Comparison of ENCODE assay signal across 14 cellular contexts in genomic region chr2:199431748-199432213, GRCh38. TPM values are rescaled to one million over a fixed set of nuclear protein-coding genes. Genes with fewer than 3 reads are reported as not detected.
A peak's percentile ranks its signal among the peaks of the same experiment; 100 is the strongest.
DNase-seq lines count a peak whose midpoint lies in the region; ATAC-seq and TF ChIP-seq lines count a peak whose summit lies in the region.
"Had no signal": no experiment of that assay in that cellular context is flagged by ENCODE, and none has a peak within 500 bp of the region (broad histone marks: within the 10 kb centered on the region; RNA-seq: fewer than 3 reads in every experiment).

No MANE protein-coding gene starts in this region.

- no peak overlapping the region for H3K14ac ChIP-seq in H9 (ENCODE audit: insufficient read depth, low read length)

- TF ChIP-seq CTCF in H9 (conservative IDR thresholded peaks at IDR 0.05) (no peak), neural crest cell (conservative IDR thresholded peaks at IDR 0.05) (no peak)

- peaks cover 0 to 7% (median 0%) of the 10 kb centered on the region in 3 experiments; a peak in 1 of 7 replicates for H3K36me3 Mint-ChIP-seq in H9 (ENCODE audit: insufficient read depth in 1 of 3, low read depth in 3 of 3)
- no peaks in the 10 kb centered on the region for H3K36me3 Mint-ChIP-seq in neural crest cell (ENCODE audit: low read depth)
- H3K36me3 Mint-ChIP-seq in activated CD8-positive, alpha-beta memory T cell treated with anti-CD3 and anti-CD28 coated beads, Interleukin-2, amount 10 ng/mL, durations not matched to agents 7 days and 5 days, result no peaks in the 10 kb centered on the region

- no peak overlapping the region for H4K8ac ChIP-seq in H9 (replicated peaks; ENCODE audit: insufficient read length, low read depth, low read length)

- H3K4me2 ChIP-seq in H9 (ENCODE audit: insufficient read depth, insufficient read length, low read length), result peak overlapping the region; percentile 69

- H3K79me2 ChIP-seq in H9 (ENCODE audit: insufficient read depth, low read length), result no peaks in the 10 kb centered on the region

- H2AFZ ChIP-seq in H9 (ENCODE audit: low read length), result no peak overlapping the region

- no peaks in the 10 kb centered on the region for H3K27me3 ChIP-seq in H9 (ENCODE audit: insufficient read depth, low read length)
- H3K27me3 ChIP-seq: transverse colon had no signal

- H2BK20ac ChIP-seq in H9 (ENCODE audit: low read depth, low read length, poor library complexity, severe bottlenecking), result no peak overlapping the region

- H2BK12ac ChIP-seq in H9 (ENCODE audit: insufficient read length, low read depth, low read length), result no peak overlapping the region

- peak overlapping the region in 1 of 3 experiments; percentile 92; a peak in 3 of 7 replicates for H3K27ac Mint-ChIP-seq in H9
- H3K27ac Mint-ChIP-seq in neural crest cell (ENCODE audit: unreplicated experiment), result no peak overlapping the region
- H3K27ac Mint-ChIP-seq in activated CD8-positive, alpha-beta memory T cell treated with anti-CD3 and anti-CD28 coated beads, Interleukin-2, amount 10 ng/mL, durations not matched to agents 7 days and 5 days, result no peak overlapping the region
- H3K27ac Mint-ChIP-seq: activated CD4-positive, alpha-beta T cell treated with anti-CD3 and anti-CD28 coated beads for 36 hours; activated T-cell treated with anti-CD3 and anti-CD28 coated beads, Interleukin-2, amount 50 U/mL, for 72 hours had no signal

- no CpG with 5 or more reads among the region's 11 CpGs for WGBS in H9 (ENCODE audit: extremely low coverage, insufficient read length, low lambda C conversion rate)

- H3T11ph ChIP-seq in H9 (ENCODE audit: low read length), result no peak overlapping the region

- H2BK15ac ChIP-seq in H9 (ENCODE audit: low read depth, low read length), result no peak overlapping the region

- DNase-seq in H9, result peak; percentile 61
- DNase-seq in NCI-H460 (ENCODE audit: extremely low read depth, low read depth), result peak; percentile 78
- DNase-seq in dermis microvascular lymphatic vessel endothelial cell (ENCODE audit: low read depth in 2 of 2), result peak; percentile 54 to 79
- DNase-seq in neural crest cell (ENCODE audit: low read depth, low spot score), result no peak
- DNase-seq in T1000 (lab: John Stamatoyannopoulos, UW), result no peak
- DNase-seq in activated CD8-positive, alpha-beta memory T cell treated with anti-CD3 and anti-CD28 coated beads, Interleukin-2, amount 10 ng/mL, durations not matched to agents 7 days and 5 days, result no peak
- DNase-seq in NCI-H526 treated with DMSO at 0.1 percent for 48 hours (lab: John Stamatoyannopoulos, UW), result no peak
- DNase-seq: activated CD4-positive, alpha-beta T cell treated with anti-CD3 and anti-CD28 coated beads for 36 hours; activated T-cell treated with anti-CD3 and anti-CD28 coated beads, Interleukin-2, amount 50 U/mL, for 72 hours; aorta; NK-92 treated with Interleukin-12 subunit alpha and Interleukin-12 subunit beta, amount 100 ng/mL, for 24 hours; stimulated activated CD8-positive, alpha-beta memory T cell treated with anti-CD3 and anti-CD28 coated beads, Interleukin-4, amount 100 ng/mL, for 48 hours; transverse colon had no signal

- no peak for ATAC-seq in activated CD8-positive, alpha-beta memory T cell treated with anti-CD3 and anti-CD28 coated beads, Interleukin-2, amount 10 ng/mL, durations not matched to agents 7 days and 5 days
- ATAC-seq in HG03039 (IDR thresholded peaks at IDR 0.05; ENCODE audit: unreplicated experiment), result no peak
- ATAC-seq: activated CD4-positive, alpha-beta T cell treated with anti-CD3 and anti-CD28 coated beads for 36 hours; activated T-cell treated with anti-CD3 and anti-CD28 coated beads, Interleukin-2, amount 50 U/mL, for 72 hours had no signal

- no peak overlapping the region for H2BK5ac ChIP-seq in H9 (ENCODE audit: insufficient read length, low read length)

- H3K23ac ChIP-seq in H9 (ENCODE audit: insufficient read length, low read depth, low read length), result no peak overlapping the region

- no peaks in the 10 kb centered on the region for H3K23me2 ChIP-seq in H9 (ENCODE audit: insufficient read length, low read depth, low read length, poor library complexity, severe bottlenecking)

- no peak overlapping the region for H4K5ac ChIP-seq in H9 (ENCODE audit: insufficient read length, low read depth, low read length)

- no peak overlapping the region for H3K18ac ChIP-seq in H9 (ENCODE audit: insufficient read length, low read depth, low read length)

- H3K4me1 Mint-ChIP-seq in H9, result peaks cover 24 to 40% of the 10 kb centered on the region in 2 experiments
- peaks cover 22% of the 10 kb centered on the region for H3K4me1 Mint-ChIP-seq in neural crest cell
- no peaks in the 10 kb centered on the region for H3K4me1 Mint-ChIP-seq in activated CD8-positive, alpha-beta memory T cell treated with anti-CD3 and anti-CD28 coated beads, Interleukin-2, amount 10 ng/mL, durations not matched to agents 7 days and 5 days
- H3K4me1 Mint-ChIP-seq: activated CD4-positive, alpha-beta T cell treated with anti-CD3 and anti-CD28 coated beads for 36 hours had no signal

- no peak overlapping the region for H4K91ac ChIP-seq in H9 (ENCODE audit: insufficient read length, low read depth, low read length)

- H3K27me3 Mint-ChIP-seq in H9 (ENCODE audit: low read depth), result no peaks in the 10 kb centered on the region
- no peaks in the 10 kb centered on the region for H3K27me3 Mint-ChIP-seq in neural crest cell (ENCODE audit: low read depth)
- peaks cover 4% of the 10 kb centered on the region for H3K27me3 Mint-ChIP-seq in activated CD8-positive, alpha-beta memory T cell treated with anti-CD3 and anti-CD28 coated beads, Interleukin-2, amount 10 ng/mL, durations not matched to agents 7 days and 5 days

- H2AK5ac ChIP-seq in H9 (ENCODE audit: insufficient read length, low read length), result no peak overlapping the region

- no peaks in the 10 kb centered on the region for H3K9me3 Mint-ChIP-seq in H9
- H3K9me3 Mint-ChIP-seq in neural crest cell, result no peaks in the 10 kb centered on the region
- no peaks in the 10 kb centered on the region for H3K9me3 Mint-ChIP-seq in activated CD8-positive, alpha-beta memory T cell treated with anti-CD3 and anti-CD28 coated beads, Interleukin-2, amount 10 ng/mL, durations not matched to agents 7 days and 5 days (ENCODE audit: low read depth)
- H3K9me3 Mint-ChIP-seq: activated T-cell treated with anti-CD3 and anti-CD28 coated beads, Interleukin-2, amount 50 U/mL, for 72 hours had no signal

- H3K4me1 ChIP-seq in H9 (ENCODE audit: insufficient read depth, low read length), result peaks cover 10% of the 10 kb centered on the region; the same call in 1 of the 2 replicates

- no peak overlapping the region for H3K9ac ChIP-seq in H9 (ENCODE audit: extremely low read depth, insufficient read length, low read length)

- no peaks in the 10 kb centered on the region for H3K79me1 ChIP-seq in H9 (ENCODE audit: insufficient read depth, low read depth, low read length, poor library complexity, severe bottlenecking)

- H3K4me3 Mint-ChIP-seq in H9 (peak overlapping the region; percentile 35 to 67), neural crest cell (peak overlapping the region; percentile 1)
- H3K4me3 Mint-ChIP-seq in activated CD8-positive, alpha-beta memory T cell treated with anti-CD3 and anti-CD28 coated beads, Interleukin-2, amount 10 ng/mL, durations not matched to agents 7 days and 5 days, result no peak overlapping the region
- H3K4me3 Mint-ChIP-seq: activated CD4-positive, alpha-beta T cell treated with anti-CD3 and anti-CD28 coated beads for 36 hours; activated T-cell treated with anti-CD3 and anti-CD28 coated beads, Interleukin-2, amount 50 U/mL, for 72 hours had no signal

- H3K27ac ChIP-seq in H9 (ENCODE audit: insufficient read length, low read depth, low read length), result no peak overlapping the region
- H3K27ac ChIP-seq: transverse colon had no signal

- no peak overlapping the region for H3K56ac ChIP-seq in H9 (ENCODE audit: insufficient read length, low read depth, low read length)

- CTCF ChIA-PET in activated CD8-positive, alpha-beta memory T cell treated with anti-CD3 and anti-CD28 coated beads, Interleukin-2, amount 10 ng/mL, durations not matched to agents 7 days and 5 days (lab: Charles Lee), result no interaction called here

- H2BK120ac ChIP-seq in H9 (ENCODE audit: low read depth, low read length, poor library complexity, severe bottlenecking), result no peak overlapping the region

- no peaks in the 10 kb centered on the region for H3K9me3 ChIP-seq in H9 (ENCODE audit: control insufficient read depth, low read depth, low read length)
- H3K9me3 ChIP-seq: transverse colon had no signal

- H4K20me1 ChIP-seq in H9 (ENCODE audit: control insufficient read depth, insufficient read depth, insufficient read length), result no peaks in the 10 kb centered on the region

- H3K4ac ChIP-seq in H9 (ENCODE audit: low read depth, low read length), result no peak overlapping the region

RNA-seq across cellular contexts. Expression of gene SATB2, which starts 26.0 kb away (rescaled TPM):
- total RNA-seq in H9 (2021) (23.0 and 23.8 TPM in 2 replicates), dermis microvascular lymphatic vessel endothelial cell (0.26 and 0.76 TPM in 2 replicates), neural crest cell (9.2 and 10.1 TPM in 2 replicates)
- 13.4 and 13.7 TPM in 2 replicates for total RNA-seq in NCI-H460 (2014; rRNA removed; shearing (Covaris generic))
- polyA plus RNA-seq in NCI-H460 (2014; cell fraction: nucleus; rRNA removed), result 7.7 and 14.9 TPM in 2 replicates
- total RNA-seq in activated CD8-positive, alpha-beta memory T cell treated with anti-CD3 and anti-CD28 coated beads, Interleukin-2, amount 10 ng/mL, durations not matched to agents 7 days and 5 days, result under 1 TPM in 1 of 2 experiments, not detected in 1; 0.09 TPM

Comparison
In these comparisons a context has a peak if more than half of its experiments do, and no peak if none do; other contexts are left out.
1. DNase-seq: peak in H9 (single experiment), NCI-H460 (single experiment) and dermis microvascular lymphatic vessel endothelial cell (2 of 2); none in neural crest cell (single experiment), T1000 (single experiment), activated CD8-positive, alpha-beta memory T cell treated with anti-CD3 and anti-CD28 coated beads, Interleukin-2, amount 10 ng/mL, durations not matched to agents 7 days and 5 days (single experiment) and NCI-H526 treated with DMSO at 0.1 percent for 48 hours (single experiment).